30 cellular contexts compared by ENCODE assay signal in the genomic region with DNA sequence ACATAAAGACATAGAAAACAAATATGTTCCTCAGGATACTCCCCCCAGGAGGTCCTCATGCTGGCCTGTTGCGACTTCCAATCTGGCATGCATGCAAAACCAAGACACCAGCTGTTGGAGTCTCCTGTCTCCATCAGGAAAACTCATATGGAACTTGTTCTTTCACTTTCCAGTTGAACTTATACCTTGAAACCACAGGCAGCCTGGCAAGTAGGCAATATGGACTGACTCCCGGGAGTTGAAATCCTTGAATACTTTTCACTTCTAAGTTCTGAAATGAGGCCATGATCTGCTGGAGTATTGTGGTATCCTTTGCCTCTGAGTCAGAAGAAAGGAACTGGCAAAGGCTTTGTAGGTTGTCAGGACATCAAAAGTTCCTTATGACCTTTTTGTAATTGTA.
DNase-seq lines count a peak whose midpoint lies in the region; ATAC-seq, FAIRE-seq and TF ChIP-seq lines count a peak whose summit lies in the region.
"Had no signal": no experiment of that assay in that cellular context is flagged by ENCODE, and none has a peak within 500 bp of the region (broad histone marks: within the 10 kb centered on the region; RNA-seq: fewer than 3 reads in every experiment).

No MANE protein-coding gene starts in this region.

- CTCF ChIA-PET in SK-N-SH (lab: Yijun Ruan, JAX): no interaction called here

- H4K20me1 ChIP-seq in SK-N-SH (ENCODE audit: insufficient read depth): no peaks in the 10 kb centered on the region

- H3K4me1 ChIP-seq in SK-N-SH (ENCODE audit: control insufficient read depth in 1 of 2, insufficient read depth in 2 of 2, low read depth in 1 of 2, low read length in 1 of 2): no peaks in the 10 kb centered on the region
- H3K4me1 ChIP-seq: gastrocnemius medialis, prostate gland, SJSA1, testis, vagina had no signal

- no peaks in the 10 kb centered on the region for H3K9me3 ChIP-seq in SK-N-SH
- H3K9me3 ChIP-seq: gastrocnemius medialis, prostate gland, SJSA1, testis, vagina had no signal

- no peaks in the 10 kb centered on the region for H3F3A ChIP-seq in SK-N-SH (replicated peaks; ENCODE audit: insufficient read depth)

- WGBS in SK-N-SH (ENCODE audit: low lambda C conversion rate): 0% methylated on average over 2 of the region's 2 CpGs

- H3K4me3 ChIP-seq in astrocyte of the spinal cord (ENCODE audit: low read depth, low read length): no peak overlapping the region
- H3K4me3 ChIP-seq in SK-N-SH (ENCODE audit: low read depth in 2 of 2, low read length in 1 of 2): no peak overlapping the region
- H3K4me3 ChIP-seq: gastrocnemius medialis, hepatocyte, prostate gland, SJSA1, testis, vagina had no signal

- no peaks in the 10 kb centered on the region for H3K9me2 ChIP-seq in SK-N-SH

- H3K27ac ChIP-seq in SK-N-SH (ENCODE audit: low read depth in 2 of 2, low read length in 1 of 2): no peak overlapping the region
- H3K27ac ChIP-seq: 22Rv1, gastrocnemius medialis, hepatocyte, prostate gland, SJSA1, testis, vagina had no signal

- no peak overlapping the region for H3K9ac ChIP-seq in SK-N-SH

- no peaks in the 10 kb centered on the region for H3K79me2 ChIP-seq in SK-N-SH (ENCODE audit: insufficient read depth)
- H3K79me2 ChIP-seq: hepatocyte had no signal

- H3K36me3 ChIP-seq in SK-N-SH (replicated peaks in 1 of 2; ENCODE audit: control insufficient read depth in 1 of 2, insufficient read depth in 2 of 2, low read length in 1 of 2): no peaks in the 10 kb centered on the region
- H3K36me3 ChIP-seq: gastrocnemius medialis, prostate gland, SJSA1, vagina had no signal

- POLR2A ChIA-PET in SK-N-SH (lab: Yijun Ruan, JAX): no interaction called here

- TF ChIP-seq RAD21 in SK-N-SH (IDR thresholded peaks at IDR 0.05; ENCODE audit: low read length): no peak

- DNase-seq in DMS 273 (lab: John Stamatoyannopoulos, UW; ENCODE audit: unreplicated experiment): peak; percentile 35
- no peak for DNase-seq in DMS 273 treated with DMSO at 0.1 percent for 48 hours (lab: John Stamatoyannopoulos, UW)
- peak; percentile 88 for DNase-seq in astrocyte of the spinal cord (ENCODE audit: low read depth, low spot score)
- peak; percentile 59 for DNase-seq in fibroblast of peridontal ligament (ENCODE audit: extremely low read depth)
- peak; percentile 5 for DNase-seq in urothelium cell line (ENCODE audit: low spot score)
- DNase-seq in SK-N-SH: no peak
- DNase-seq in HCEC 1CT: no peak
- DNase-seq: activated CD8-positive, alpha-beta T cell treated with anti-CD3 and anti-CD28 coated beads for 36 hours; anterior cingulate cortex; gastrocnemius medialis; H7; IMR-90; left colon; NCI-H1105; NCI-H2029 treated with DMSO at 0.1 percent for 48 hours; NCI-H82; RPMI8226; stimulated activated naive CD4-positive, alpha-beta T cell treated with Interleukin-2 at 50 U/mL for 16 hours; T-helper 1 cell; testis had no signal

- no peaks in the 10 kb centered on the region for H3K27me3 ChIP-seq in SK-N-SH (ENCODE audit: insufficient read depth)
- H3K27me3 ChIP-seq: gastrocnemius medialis, hepatocyte, SJSA1, testis, vagina had no signal

- TF ChIP-seq EP300 in SK-N-SH (IDR thresholded peaks at IDR 0.05; ENCODE audit: borderline replicate concordance in 1 of 2, low read depth in 1 of 2, low read length in 1 of 2): no peak

- ATAC-seq in GM18867 (IDR thresholded peaks at IDR 0.05; ENCODE audit: unreplicated experiment): no peak
- ATAC-seq: activated CD4-positive, CD25-positive, alpha-beta regulatory T cell treated with anti-CD3 and anti-CD28 coated beads, Interleukin-2, amount 50 U/mL, for 24 hours; activated CD8-positive, alpha-beta T cell treated with anti-CD3 and anti-CD28 coated beads for 36 hours; gastrocnemius medialis; left colon; sciatic nerve had no signal

- no peak overlapping the region for H2AFZ ChIP-seq in SK-N-SH (ENCODE audit: low read depth)
- H2AFZ ChIP-seq: hepatocyte had no signal

- no peak for FAIRE-seq in urothelium cell line (lab: Jason Lieb, UNC)
- FAIRE-seq: G401.6, TTC549 had no signal

- in situ Hi-C loops in astrocyte of the spinal cord (cut with HindIII; ENCODE audit: low sequenced_read_pairs): no loop called here

- no peak overlapping the region for H3K4me2 ChIP-seq in SK-N-SH
- H3K4me2 ChIP-seq: hepatocyte had no signal

- TF ChIP-seq CTCF in astrocyte of the spinal cord (IDR thresholded peaks at IDR 0.05; ENCODE audit: low read depth, low read length) (no peak), SK-N-SH (IDR thresholded peaks at IDR 0.05) (no peak)

TF ChIP-seq in SK-N-SH, 30 proteins besides CTCF, POLR2A, EP300 and RAD21 (continues in another document):
- TF ChIP-seq, protein P1, sequence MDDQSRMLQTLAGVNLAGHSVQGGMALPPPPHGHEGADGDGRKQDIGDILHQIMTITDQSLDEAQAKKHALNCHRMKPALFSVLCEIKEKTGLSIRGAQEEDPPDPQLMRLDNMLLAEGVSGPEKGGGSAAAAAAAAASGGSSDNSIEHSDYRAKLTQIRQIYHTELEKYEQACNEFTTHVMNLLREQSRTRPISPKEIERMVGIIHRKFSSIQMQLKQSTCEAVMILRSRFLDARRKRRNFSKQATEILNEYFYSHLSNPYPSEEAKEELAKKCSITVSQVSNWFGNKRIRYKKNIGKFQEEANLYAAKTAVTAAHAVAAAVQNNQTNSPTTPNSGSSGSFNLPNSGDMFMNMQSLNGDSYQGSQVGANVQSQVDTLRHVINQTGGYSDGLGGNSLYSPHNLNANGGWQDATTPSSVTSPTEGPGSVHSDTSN (IDR thresholded peaks at IDR 0.05): no peak
- no peak for TF ChIP-seq TCF12 (IDR thresholded peaks at IDR 0.05)
- no peak for TF ChIP-seq YY1 (IDR thresholded peaks at IDR 0.05; ENCODE audit: low read depth)
- no peak for TF ChIP-seq RXRA (IDR thresholded peaks at IDR 0.05; ENCODE audit: borderline replicate concordance, low read depth)
- TF ChIP-seq EZH2phosphoT487 (IDR thresholded peaks at IDR 0.05; ENCODE audit: borderline replicate concordance, low read depth): no peak
- no peak for TF ChIP-seq REST (IDR thresholded peaks at IDR 0.05; ENCODE audit: low read depth, low read length)
- TF ChIP-seq TEAD4 (IDR thresholded peaks at IDR 0.05; ENCODE audit: borderline replicate concordance, insufficient read depth): no peak
- TF ChIP-seq RFX5 (IDR thresholded peaks at IDR 0.05; ENCODE audit: low read length): no peak
- TF ChIP-seq MXI1 (IDR thresholded peaks at IDR 0.05; ENCODE audit: low read depth, low read length): no peak
- no peak for TF ChIP-seq NFIC (IDR thresholded peaks at IDR 0.05; ENCODE audit: borderline replicate concordance)
- TF ChIP-seq SMC3 (IDR thresholded peaks at IDR 0.05; ENCODE audit: low read depth, low read length): no peak
- TF ChIP-seq, protein P2, sequence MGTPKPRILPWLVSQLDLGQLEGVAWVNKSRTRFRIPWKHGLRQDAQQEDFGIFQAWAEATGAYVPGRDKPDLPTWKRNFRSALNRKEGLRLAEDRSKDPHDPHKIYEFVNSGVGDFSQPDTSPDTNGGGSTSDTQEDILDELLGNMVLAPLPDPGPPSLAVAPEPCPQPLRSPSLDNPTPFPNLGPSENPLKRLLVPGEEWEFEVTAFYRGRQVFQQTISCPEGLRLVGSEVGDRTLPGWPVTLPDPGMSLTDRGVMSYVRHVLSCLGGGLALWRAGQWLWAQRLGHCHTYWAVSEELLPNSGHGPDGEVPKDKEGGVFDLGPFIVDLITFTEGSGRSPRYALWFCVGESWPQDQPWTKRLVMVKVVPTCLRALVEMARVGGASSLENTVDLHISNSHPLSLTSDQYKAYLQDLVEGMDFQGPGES (IDR thresholded peaks at IDR 0.05; ENCODE audit: low read depth, low read length): no peak
- TF ChIP-seq TAF1 (IDR thresholded peaks at IDR 0.05; ENCODE audit: borderline replicate concordance, low read depth, low read length): no peak
- TF ChIP-seq, protein P3, sequence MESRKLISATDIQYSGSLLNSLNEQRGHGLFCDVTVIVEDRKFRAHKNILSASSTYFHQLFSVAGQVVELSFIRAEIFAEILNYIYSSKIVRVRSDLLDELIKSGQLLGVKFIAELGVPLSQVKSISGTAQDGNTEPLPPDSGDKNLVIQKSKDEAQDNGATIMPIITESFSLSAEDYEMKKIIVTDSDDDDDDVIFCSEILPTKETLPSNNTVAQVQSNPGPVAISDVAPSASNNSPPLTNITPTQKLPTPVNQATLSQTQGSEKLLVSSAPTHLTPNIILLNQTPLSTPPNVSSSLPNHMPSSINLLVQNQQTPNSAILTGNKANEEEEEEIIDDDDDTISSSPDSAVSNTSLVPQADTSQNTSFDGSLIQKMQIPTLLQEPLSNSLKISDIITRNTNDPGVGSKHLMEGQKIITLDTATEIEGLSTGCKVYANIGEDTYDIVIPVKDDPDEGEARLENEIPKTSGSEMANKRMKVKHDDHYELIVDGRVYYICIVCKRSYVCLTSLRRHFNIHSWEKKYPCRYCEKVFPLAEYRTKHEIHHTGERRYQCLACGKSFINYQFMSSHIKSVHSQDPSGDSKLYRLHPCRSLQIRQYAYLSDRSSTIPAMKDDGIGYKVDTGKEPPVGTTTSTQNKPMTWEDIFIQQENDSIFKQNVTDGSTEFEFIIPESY (IDR thresholded peaks at IDR 0.05; ENCODE audit: borderline replicate concordance, low read depth): no peak
- TF ChIP-seq NRF1 (IDR thresholded peaks at IDR 0.05; ENCODE audit: low read depth, low read length): no peak

Comparison
In these comparisons a context has a peak if more than half of its experiments do, and no peak if none do; other contexts are left out.
1. DNase-seq: peak in DMS 273 (single experiment), astrocyte of the spinal cord (single experiment), fibroblast of peridontal ligament (single experiment) and urothelium cell line (single experiment); none in DMS 273 treated with DMSO at 0.1 percent for 48 hours (single experiment), SK-N-SH (single experiment) and HCEC 1CT (single experiment).